In genomic region chr3:27392950-27393679, GRCh38 we compare ENCODE assay signal across 15 cellular contexts. TPM values are rescaled to one million over a fixed set of nuclear protein-coding genes. Genes with fewer than 3 reads are reported as not detected.
DNase-seq lines count a peak whose midpoint lies in the region; ATAC-seq, FAIRE-seq and TF ChIP-seq lines count a peak whose summit lies in the region.
"Had no signal": no experiment of that assay in that cellular context is flagged by ENCODE, and none has a peak within 500 bp of the region (broad histone marks: within the 10 kb centered on the region; RNA-seq: fewer than 3 reads in every experiment).

No MANE protein-coding gene starts in this region.

- TF ChIP-seq CTCF in CD4-positive, alpha-beta T cell (IDR thresholded peaks at IDR 0.05), result no peak
- TF ChIP-seq CTCF in CD14-positive monocyte (IDR thresholded peaks at IDR 0.05), result no peak

- no peaks in the 10 kb centered on the region for H3K9me3 ChIP-seq in CD4-positive, alpha-beta T cell (ENCODE audit: control insufficient read depth, low read length)
- no peaks in the 10 kb centered on the region for H3K9me3 ChIP-seq in SJCRH30 (replicated peaks)
- H3K9me3 ChIP-seq: heart left ventricle, lower lobe of right lung, Peyer's patch had no signal

- CTCF ChIA-PET in CD4-positive, alpha-beta T cell (lab: Charles Lee), result no interaction called here
- CTCF ChIA-PET in activated CD4-positive, alpha-beta T cell treated with anti-CD3 and anti-CD28 coated beads, Interleukin-2, amount 10 ng/mL, durations not matched to agents 7 days and 5 days (lab: Charles Lee), result no interaction called here

- FAIRE-seq in endometrium (lab: Jason Lieb, UNC), result peak; percentile 45

- no peaks in the 10 kb centered on the region for H3K4me1 ChIP-seq in SJCRH30
- H3K4me1 ChIP-seq: heart left ventricle, lower lobe of right lung, Peyer's patch had no signal

- no peaks in the 10 kb centered on the region for H3K27me3 ChIP-seq in CD4-positive, alpha-beta T cell (ENCODE audit: control insufficient read depth, insufficient read depth, low read length)
- H3K27me3 ChIP-seq in SJCRH30, result no peaks in the 10 kb centered on the region
- H3K27me3 ChIP-seq: heart left ventricle, Peyer's patch had no signal

- H3K27ac Mint-ChIP-seq in CD4-positive, alpha-beta T cell, result no peak overlapping the region
- no peak overlapping the region for H3K27ac Mint-ChIP-seq in activated CD4-positive, alpha-beta T cell treated with anti-CD3 and anti-CD28 coated beads, Interleukin-2, amount 10 ng/mL, durations not matched to agents 7 days and 5 days
- H3K27ac Mint-ChIP-seq in CD14-positive monocyte, result peak overlapping the region in 2 of 7 donors; percentile 30 to 46

- no peak for DNase-seq in CD4-positive, alpha-beta T cell
- no peak for DNase-seq in activated CD4-positive, alpha-beta T cell treated with anti-CD3 and anti-CD28 coated beads, Interleukin-2, amount 10 ng/mL, durations not matched to agents 7 days and 5 days
- DNase-seq in SJCRH30, result no peak
- DNase-seq in CD14-positive monocyte (ENCODE audit: low spot score), result no peak
- DNase-seq: CD4-positive, alpha-beta memory T cell; endodermal cell; heart left ventricle; lower lobe of right lung; occipital lobe; Peyer's patch; stimulated activated CD4-positive, alpha-beta T cell treated with anti-CD3 and anti-CD28 coated beads, Interleukin-12 subunit alpha, Interleukin-12 subunit beta, amount 100 ng/mL, for 4 hours had no signal

- H3K4me3 Mint-ChIP-seq in CD4-positive, alpha-beta T cell, result no peak overlapping the region
- H3K4me3 Mint-ChIP-seq in activated CD4-positive, alpha-beta T cell treated with anti-CD3 and anti-CD28 coated beads, Interleukin-2, amount 10 ng/mL, durations not matched to agents 7 days and 5 days, result no peak overlapping the region
- H3K4me3 Mint-ChIP-seq in CD14-positive monocyte, result no peak overlapping the region
- H3K4me3 Mint-ChIP-seq: CD4-positive, alpha-beta memory T cell; endodermal cell had no signal

- no peaks in the 10 kb centered on the region for H3K27me3 Mint-ChIP-seq in CD4-positive, alpha-beta T cell
- H3K27me3 Mint-ChIP-seq in activated CD4-positive, alpha-beta T cell treated with anti-CD3 and anti-CD28 coated beads, Interleukin-2, amount 10 ng/mL, durations not matched to agents 7 days and 5 days, result no peaks in the 10 kb centered on the region
- no peaks in the 10 kb centered on the region for H3K27me3 Mint-ChIP-seq in CD14-positive monocyte (ENCODE audit: low read depth in 3 of 3)
- H3K27me3 Mint-ChIP-seq: CD4-positive, alpha-beta memory T cell had no signal

- ATAC-seq in GM18867 (IDR thresholded peaks at IDR 0.05; ENCODE audit: unreplicated experiment) (peak; percentile 70), GM21528 (IDR thresholded peaks at IDR 0.05; ENCODE audit: low FRiP score, unreplicated experiment) (peak; percentile 65), HG03108 (IDR thresholded peaks at IDR 0.05; ENCODE audit: unreplicated experiment) (peak; percentile 76)
- ATAC-seq in CD4-positive, alpha-beta T cell (ENCODE audit: poor library complexity), result no peak
- ATAC-seq: heart left ventricle, lower lobe of right lung had no signal

- H3K36me3 ChIP-seq in SJCRH30, result peaks cover 63% of the 10 kb centered on the region

- H3K27ac ChIP-seq in CD4-positive, alpha-beta T cell (ENCODE audit: low read depth, low read length), result no peak overlapping the region
- H3K27ac ChIP-seq in SJCRH30, result no peak overlapping the region
- H3K27ac ChIP-seq: heart left ventricle, lower lobe of right lung, Peyer's patch had no signal

- H3K4me3 ChIP-seq in SJCRH30, result no peak overlapping the region
- H3K4me3 ChIP-seq: heart left ventricle, lower lobe of right lung, Peyer's patch had no signal

- intact Hi-C loops in CD4-positive, alpha-beta T cell (cut with DNase I, micrococcal nuclease), result no loop called here
- intact Hi-C loops in CD14-positive monocyte (cut with micrococcal nuclease), result no loop called here

- no peaks in the 10 kb centered on the region for H3K4me1 Mint-ChIP-seq in CD4-positive, alpha-beta T cell (ENCODE audit: low read depth)
- H3K4me1 Mint-ChIP-seq in activated CD4-positive, alpha-beta T cell treated with anti-CD3 and anti-CD28 coated beads, Interleukin-2, amount 10 ng/mL, durations not matched to agents 7 days and 5 days, result peaks cover 5% of the 10 kb centered on the region
- peaks cover 3% of the 10 kb centered on the region for H3K4me1 Mint-ChIP-seq in CD14-positive monocyte

- H3K9me3 Mint-ChIP-seq in CD4-positive, alpha-beta T cell, result no peaks in the 10 kb centered on the region
- H3K9me3 Mint-ChIP-seq in activated CD4-positive, alpha-beta T cell treated with anti-CD3 and anti-CD28 coated beads, Interleukin-2, amount 10 ng/mL, durations not matched to agents 7 days and 5 days, result no peaks in the 10 kb centered on the region
- H3K9me3 Mint-ChIP-seq in CD14-positive monocyte, result no peaks in the 10 kb centered on the region
- H3K9me3 Mint-ChIP-seq: CD4-positive, alpha-beta memory T cell; endodermal cell had no signal

- H3K36me3 Mint-ChIP-seq in CD4-positive, alpha-beta T cell (ENCODE audit: low read depth), result peaks cover 79% of the 10 kb centered on the region
- H3K36me3 Mint-ChIP-seq in activated CD4-positive, alpha-beta T cell treated with anti-CD3 and anti-CD28 coated beads, Interleukin-2, amount 10 ng/mL, durations not matched to agents 7 days and 5 days (ENCODE audit: low read depth), result peaks cover 29% of the 10 kb centered on the region
- peaks cover 38 to 53% of the 10 kb centered on the region in 2 donors for H3K36me3 Mint-ChIP-seq in CD14-positive monocyte

- POLR2A ChIA-PET in CD4-positive, alpha-beta T cell (lab: Charles Lee), result interaction anchor here (0.6 kb wide), 1 partner anchor 292 kb away, joined by 3 read pairs; no protein-coding TSS in a partner anchor
- POLR2A ChIA-PET in activated CD4-positive, alpha-beta T cell treated with anti-CD3 and anti-CD28 coated beads, Interleukin-2, amount 10 ng/mL, durations not matched to agents 7 days and 5 days (lab: Charles Lee), result no interaction called here

RNA-seq across cellular contexts. Expression of gene NEK10, which starts 23.9 kb away (rescaled TPM):
- total RNA-seq in CD4-positive, alpha-beta T cell, result under 1 TPM; 0.61 to 0.77 TPM
- total RNA-seq in activated CD4-positive, alpha-beta T cell treated with anti-CD3 and anti-CD28 coated beads, Interleukin-2, amount 10 ng/mL, durations not matched to agents 7 days and 5 days, result under 1 TPM; 0.56 to 0.79 TPM
- 1.1 and 1.7 TPM in 2 replicates for total RNA-seq in SJCRH30 (2014; rRNA removed; shearing (Covaris generic))
- polyA plus RNA-seq in CD14-positive monocyte, result not detected
